Comparison of ENCODE assay signal across 8 cellular contexts in genomic region chr12:32755051-32755653, GRCh38. TPM values are rescaled to one million over a fixed set of nuclear protein-coding genes. Genes with fewer than 3 reads are reported as not detected.
A peak's percentile ranks its signal among the peaks of the same experiment; 100 is the strongest.
DNase-seq lines count a peak whose midpoint lies in the region; ATAC-seq and TF ChIP-seq lines count a peak whose summit lies in the region.

No MANE protein-coding gene starts in this region.

- peak; percentile 54 for ATAC-seq in GM18520 (IDR thresholded peaks at IDR 0.05; ENCODE audit: unreplicated experiment)
- ATAC-seq in HG03095 (IDR thresholded peaks at IDR 0.05; ENCODE audit: unreplicated experiment) = peak; percentile 71
- ATAC-seq in left colon = peak; percentile 72

- TF ChIP-seq CTCF in choroid plexus epithelial cell (conservative IDR thresholded peaks at IDR 0.05; ENCODE audit: low read depth, low read length) = peak; percentile 81

- peak overlapping the region; percentile 92 for H3K4me3 ChIP-seq in choroid plexus epithelial cell (ENCODE audit: low read depth, low read length)

- DNase-seq in ACHN (peak; percentile 88), NCI-H2196 (lab: John Stamatoyannopoulos, UW; ENCODE audit: unreplicated experiment) (peak; percentile 88), choroid plexus epithelial cell (ENCODE audit: low read depth) (peak; percentile 80), left colon (peak; percentile 82 to 86)
- peak; percentile 80 for DNase-seq in activated CD4-positive, CD25-positive, alpha-beta regulatory T cell treated with anti-CD3 and anti-CD28 coated beads, Interleukin-2, amount 50 U/mL, for 72 hours
- peak; percentile 76 to 79 for DNase-seq in stimulated activated CD4-positive, alpha-beta T cell treated with anti-CD3 and anti-CD28 coated beads, Interleukin-2, amount 100 ng/mL, for 24 hours

- intact Hi-C loops in left colon (cut with DNase I, micrococcal nuclease) = loop anchor here in 1 of 2 donors (5.0 kb wide), 1 partner anchor 1267 kb away; the partner anchor contains the start of gene ALG10

- in situ Hi-C loops in ACHN (cut with HindIII; ENCODE audit: low pct_ligation_motif_present, low pct_unique_long_range_greater_than_20kb, low sequenced_read_pairs) = loop anchor here (25.0 kb wide), 1 partner anchor 182 kb away; no protein-coding TSS in a partner anchor

RNA-seq across cellular contexts. Expression of gene YARS2, which starts 0.5 kb away (rescaled TPM):
- 10 to 100 TPM; 13.4 to 14.9 TPM for total RNA-seq in left colon

Comparison
In these comparisons a context has a peak if more than half of its experiments do, and no peak if none do; other contexts are left out.
1. Peak in every context shown above with its lines: DNase-seq, ATAC-seq and H3K4me3 ChIP-seq.